In the genomic region with DNA sequence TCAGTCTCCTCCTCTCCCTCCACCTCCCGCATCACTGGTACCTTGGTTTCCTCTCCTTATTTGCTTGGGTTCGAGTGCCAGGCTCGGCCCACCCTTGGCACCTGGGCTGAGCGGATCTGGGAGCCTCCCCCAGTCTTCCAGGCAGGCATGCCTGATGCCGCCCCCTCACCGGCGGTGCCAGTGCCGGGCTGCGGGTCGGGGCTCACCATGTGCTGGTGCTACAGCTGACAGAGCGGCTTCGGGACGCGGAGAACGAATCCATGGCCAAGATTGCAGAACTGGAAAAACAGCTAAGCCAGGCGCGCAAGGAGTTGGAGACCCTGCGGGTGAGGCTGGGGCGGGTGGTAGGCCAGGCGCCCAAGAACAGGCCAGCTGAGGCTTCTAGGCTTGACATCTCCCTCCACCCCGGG, we compare ENCODE assay signal across 11 cellular contexts. TPM values are rescaled to one million over a fixed set of nuclear protein-coding genes. Genes with fewer than 3 reads are reported as not detected.
DNase-seq lines count a peak whose midpoint lies in the region; ATAC-seq and TF ChIP-seq lines count a peak whose summit lies in the region.
"Had no signal": no experiment of that assay in that cellular context is flagged by ENCODE, and none has a peak within 500 bp of the region (broad histone marks: within the 10 kb centered on the region; RNA-seq: fewer than 3 reads in every experiment).

No MANE protein-coding gene starts in this region.

- DNase-seq in left ventricle myocardium inferior, result no peak
- no peak for DNase-seq in heart right ventricle
- DNase-seq in caudate nucleus (lab: John Stamatoyannopoulos, UW), result peak in 43 of 61 donors; percentile 17 to 87 (median 55)
- DNase-seq in lower lobe of right lung, result no peak
- no peak for DNase-seq in SK-N-DZ (ENCODE audit: low spot score)
- DNase-seq in superior temporal gyrus (ENCODE audit: extremely low spot score), result no peak

- no peak for ATAC-seq in heart right ventricle
- peak in 1 of 2 donors; percentile 13 for ATAC-seq in lower lobe of right lung
- no peak for ATAC-seq in GM21825 (IDR thresholded peaks at IDR 0.05; ENCODE audit: unreplicated experiment)
- ATAC-seq: HCT116 had no signal

- no peaks in the 10 kb centered on the region for H3K27me3 ChIP-seq in left ventricle myocardium inferior (ENCODE audit: low read depth)
- no peaks in the 10 kb centered on the region for H3K27me3 ChIP-seq in heart right ventricle
- no peaks in the 10 kb centered on the region for H3K27me3 ChIP-seq in lower lobe of right lung (ENCODE audit: low read depth)
- H3K27me3 ChIP-seq: BLaER1 treated with 17β-estradiol and CSF1 and Interleukin-3, amounts not matched to agents 10 nM and 100 nM had no signal

- peaks cover 51% of the 10 kb centered on the region for H3K36me3 ChIP-seq in left ventricle myocardium inferior
- peaks cover 0 to 98% (median 0%) of the 10 kb centered on the region in 9 donors for H3K36me3 ChIP-seq in heart right ventricle
- H3K36me3 ChIP-seq in lower lobe of right lung, result peaks cover 93% of the 10 kb centered on the region

- no peaks in the 10 kb centered on the region for H3K9me3 ChIP-seq in left ventricle myocardium inferior (replicated peaks)
- no peaks in the 10 kb centered on the region for H3K9me3 ChIP-seq in heart right ventricle
- no peaks in the 10 kb centered on the region for H3K9me3 ChIP-seq in lower lobe of right lung
- H3K9me3 ChIP-seq: BLaER1 treated with 17β-estradiol and CSF1 and Interleukin-3, amounts not matched to agents 10 nM and 100 nM had no signal

- H3K27ac ChIP-seq in left ventricle myocardium inferior (replicated peaks) (no peak overlapping the region), heart right ventricle (no peak overlapping the region), caudate nucleus (ENCODE audit: low read depth, low read length) (peak overlapping the region; percentile 44), lower lobe of right lung (no peak overlapping the region), temporal lobe (ENCODE audit: low read depth, low read length) (peak overlapping the region; percentile 76)

- 68 to 78% methylated on average over 21 of the region's 21 CpGs for WGBS in heart right ventricle, 2 donors

- no peak for TF ChIP-seq CTCF in left ventricle myocardium inferior (IDR thresholded peaks at IDR 0.05; ENCODE audit: borderline replicate concordance)
- TF ChIP-seq CTCF in heart right ventricle (IDR thresholded peaks at IDR 0.05), result no peak
- TF ChIP-seq CTCF in lower lobe of right lung (IDR thresholded peaks at IDR 0.05), result no peak

- intact Hi-C loops in left ventricle myocardium inferior (cut with micrococcal nuclease), result no loop called here
- intact Hi-C loops in heart right ventricle (cut with DNase I), result no loop called here
- intact Hi-C loops in lower lobe of right lung (cut with DNase I), result no loop called here

- peaks cover 8% of the 10 kb centered on the region for H3K4me1 ChIP-seq in left ventricle myocardium inferior
- H3K4me1 ChIP-seq in heart right ventricle, result peaks cover 0 to 12% (median 7%) of the 10 kb centered on the region in 9 donors
- peaks cover 13% of the 10 kb centered on the region for H3K4me1 ChIP-seq in lower lobe of right lung

- H3K4me3 ChIP-seq in left ventricle myocardium inferior, result peak overlapping the region; percentile 56
- H3K4me3 ChIP-seq in heart right ventricle, result peak overlapping the region in 3 of 10 donors; percentile 40 to 46 (median 43)
- H3K4me3 ChIP-seq in lower lobe of right lung, result peak overlapping the region; percentile 48
- H3K4me3 ChIP-seq: BLaER1 treated with 17β-estradiol and CSF1 and Interleukin-3, amounts not matched to agents 10 nM and 100 nM; lung had no signal

RNA-seq across cellular contexts. Expression of a gene that starts 19.2 kb away (rescaled TPM):
- 8.7 TPM for total RNA-seq in left ventricle myocardium inferior
- total RNA-seq in heart right ventricle, result 10 to 100 TPM in 5 of 10 donors, 1 to 10 TPM in 5; 6.3 to 28.7 (median 9.8) TPM
- 10 to 100 TPM in 1 of 2 donors, 1 to 10 TPM in 1; 5.3 to 11.1 TPM for polyA plus RNA-seq in heart right ventricle
- 87.0 TPM for total RNA-seq in lower lobe of right lung
- total RNA-seq in temporal lobe, result 4.2 TPM
- 1.7 and 1.9 TPM in 2 replicates for polyA plus RNA-seq in SK-N-DZ (2014; cell fraction: cytosol; rRNA removed)
- 3.2 and 6.7 TPM in 2 replicates for polyA plus RNA-seq in SK-N-DZ (2014; cell fraction: nucleus; rRNA removed)

RNA-seq across cellular contexts. Expression of a gene that starts 21.0 kb away (rescaled TPM):
- not detected for total RNA-seq in left ventricle myocardium inferior
- total RNA-seq in heart right ventricle, result under 1 TPM in 2 of 10 donors, not detected in 8; 0.13 to 0.16 TPM
- not detected for polyA plus RNA-seq in heart right ventricle
- total RNA-seq in lower lobe of right lung, result not detected
- total RNA-seq in temporal lobe, result not detected
- not detected in 2 replicates for polyA plus RNA-seq in SK-N-DZ (2014; cell fraction: cytosol; rRNA removed)
- not detected in 2 replicates for polyA plus RNA-seq in SK-N-DZ (2014; cell fraction: nucleus; rRNA removed)

Comparison
In these comparisons a context has a peak if more than half of its experiments do, and no peak if none do; other contexts are left out.
1. DNase-seq: peak in caudate nucleus (43 of 61); none in left ventricle myocardium inferior (single experiment), heart right ventricle (0 of 2), lower lobe of right lung (single experiment), SK-N-DZ (single experiment) and superior temporal gyrus (single experiment).
2. H3K27ac ChIP-seq: peak in caudate nucleus (single experiment) and temporal lobe (single experiment); none in left ventricle myocardium inferior (single experiment), heart right ventricle (0 of 10) and lower lobe of right lung (single experiment).